Comparison of ENCODE assay signal across 13 cellular contexts in genomic region chr1:8122160-8122476, GRCh38.
DNase-seq lines count a peak whose midpoint lies in the region; ATAC-seq and TF ChIP-seq lines count a peak whose summit lies in the region.
"Had no signal": no experiment of that assay in that cellular context is flagged by ENCODE, and none has a peak within 500 bp of the region (broad histone marks: within the 10 kb centered on the region; RNA-seq: fewer than 3 reads in every experiment).

No MANE protein-coding gene starts in this region.

- no peaks in the 10 kb centered on the region for H3K27me3 Mint-ChIP-seq in chondrocyte (ENCODE audit: low read depth)

- H3K27me3 ChIP-seq in right atrium auricular region, result no peaks in the 10 kb centered on the region
- H3K27me3 ChIP-seq in muscle layer of duodenum (ENCODE audit: low read depth, low read length), result no peaks in the 10 kb centered on the region
- H3K27me3 ChIP-seq in vagina, result no peaks in the 10 kb centered on the region
- H3K27me3 ChIP-seq: BE2C had no signal

- TF ChIP-seq POLR2A in vagina (IDR thresholded peaks at IDR 0.05), result no peak

- no peak for TF ChIP-seq CTCF in right atrium auricular region (IDR thresholded peaks at IDR 0.05)
- no peak for TF ChIP-seq CTCF in chondrocyte (IDR thresholded peaks at IDR 0.05)
- TF ChIP-seq CTCF in vagina (IDR thresholded peaks at IDR 0.05), result no peak

- peaks cover 9% of the 10 kb centered on the region for H3K36me3 Mint-ChIP-seq in chondrocyte (ENCODE audit: low read depth)

- DNase-seq in right atrium auricular region (ENCODE audit: low spot score), result no peak
- DNase-seq in Right ventricle myocardium inferior (ENCODE audit: missing footprints), result no peak
- DNase-seq in chondrocyte (ENCODE audit: low spot score), result no peak
- no peak for DNase-seq in vagina (ENCODE audit: extremely low spot score in 2 of 2)
- no peak for DNase-seq in HT-29 (ENCODE audit: low spot score)
- DNase-seq in NCI-H2171 treated with DMSO at 0.1 percent for 48 hours (lab: John Stamatoyannopoulos, UW), result no peak
- no peak for DNase-seq in T-helper 2 cell
- DNase-seq: activated gamma-delta T cell treated with Interleukin-2 at 50 U/mL for 16 hours, BE2C, MM.1S, NCI-H82 had no signal

- peak overlapping the region; percentile 39 to 72 for H3K27ac ChIP-seq in right atrium auricular region
- peak overlapping the region; percentile 93 for H3K27ac ChIP-seq in muscle layer of duodenum (ENCODE audit: low read length)
- H3K27ac ChIP-seq in vagina, result peak overlapping the region; percentile 84
- H3K27ac ChIP-seq: VCaP had no signal

- H3K9me3 ChIP-seq in right atrium auricular region (peaks cover 0 to 6% of the 10 kb centered on the region in 2 donors), muscle layer of duodenum (ENCODE audit: control insufficient read depth in 1 of 2, low read length in 2 of 2) (peaks cover 0 to 4% of the 10 kb centered on the region in 2 donors), vagina (no peaks in the 10 kb centered on the region)
- H3K9me3 ChIP-seq: BE2C had no signal

- no peak for ATAC-seq in Right ventricle myocardium inferior

- peaks cover 54% of the 10 kb centered on the region for H3K4me1 Mint-ChIP-seq in chondrocyte (ENCODE audit: low read depth)

- no peak overlapping the region for H3K4me3 ChIP-seq in right atrium auricular region
- peak overlapping the region in 1 of 2 donors; percentile 24 for H3K4me3 ChIP-seq in muscle layer of duodenum (ENCODE audit: low read depth in 1 of 2, low read length in 2 of 2)
- H3K4me3 ChIP-seq in vagina, result no peak overlapping the region

- no peaks in the 10 kb centered on the region for H3K36me3 ChIP-seq in right atrium auricular region
- no peaks in the 10 kb centered on the region for H3K36me3 ChIP-seq in muscle layer of duodenum (ENCODE audit: control insufficient read depth in 1 of 2, insufficient read depth in 2 of 2, low read length in 2 of 2)
- H3K36me3 ChIP-seq in vagina, result no peaks in the 10 kb centered on the region
- H3K36me3 ChIP-seq: BE2C had no signal

- no peak overlapping the region for H3K4me3 Mint-ChIP-seq in chondrocyte (ENCODE audit: unreplicated experiment)

- peaks cover 0 to 32% of the 10 kb centered on the region in 2 donors for H3K4me1 ChIP-seq in right atrium auricular region
- H3K4me1 ChIP-seq in muscle layer of duodenum (ENCODE audit: control insufficient read depth in 1 of 2, insufficient read depth in 2 of 2, low read length in 2 of 2), result peaks cover 14 to 17% of the 10 kb centered on the region in 2 donors
- H3K4me1 ChIP-seq in vagina, result peaks cover 49% of the 10 kb centered on the region
- H3K4me1 ChIP-seq: BE2C had no signal

- intact Hi-C loops in Right ventricle myocardium inferior (cut with DNase I), result no loop called here
- intact Hi-C loops in vagina (cut with DNase I), result no loop called here

- peak overlapping the region; percentile 96 for H3K27ac Mint-ChIP-seq in chondrocyte (ENCODE audit: unreplicated experiment)

- H3K9me3 Mint-ChIP-seq in chondrocyte (ENCODE audit: low read depth), result peaks cover 13% of the 10 kb centered on the region
